ENCODE assay signal across 14 cellular contexts in the genomic region with DNA sequence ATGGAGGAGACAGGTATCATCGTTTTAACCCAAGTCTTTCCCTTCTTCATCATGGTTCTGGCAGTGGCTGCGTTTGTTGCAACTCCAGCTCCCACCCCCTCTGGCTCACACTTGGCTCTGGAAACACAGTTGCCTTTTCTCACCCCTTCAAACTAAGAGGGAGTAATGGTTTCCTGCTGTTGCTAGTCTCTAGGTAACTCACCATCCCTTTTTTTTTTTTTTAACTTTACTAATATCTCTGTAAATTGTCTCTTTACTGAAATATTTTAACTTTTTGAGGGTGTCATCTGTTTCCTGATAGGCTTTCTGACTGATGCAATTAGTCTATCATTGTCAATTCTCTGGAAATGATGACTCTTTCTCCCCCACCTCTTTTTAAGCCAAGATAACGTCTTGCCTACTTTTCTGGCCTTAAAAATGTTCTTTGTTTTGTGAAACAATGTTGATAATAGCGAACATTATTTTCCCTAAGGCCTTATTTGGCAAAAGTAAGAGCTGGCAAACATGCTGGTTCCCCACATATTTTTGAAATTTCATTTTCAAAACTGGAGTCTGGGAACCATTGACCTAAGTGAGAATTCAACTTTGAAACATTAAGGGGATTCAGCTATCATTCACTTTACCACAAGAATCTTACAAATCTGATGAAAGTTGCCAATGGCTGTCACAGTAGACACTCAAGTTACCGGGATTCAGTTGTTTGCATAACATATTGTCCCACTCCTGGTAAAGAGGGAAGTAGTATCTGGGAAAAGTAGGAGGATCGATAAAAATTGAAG.
"Had no signal": no experiment of that assay in that cellular context is flagged by ENCODE, and none has a peak within 500 bp of the region (broad histone marks: within the 10 kb centered on the region; RNA-seq: fewer than 3 reads in every experiment).

No MANE protein-coding gene starts in this region.

- H3K36me3 Mint-ChIP-seq: activated CD8-positive, alpha-beta memory T cell treated with anti-CD3 and anti-CD28 coated beads, Interleukin-2, amount 10 ng/mL, durations not matched to agents 7 days and 5 days; activated naive CD4-positive, alpha-beta T cell treated with anti-CD3 and anti-CD28 coated beads, Interleukin-2, amount 50 U/mL, for 72 hours had no signal

- H3K27ac ChIP-seq: parathyroid adenoma, SK-N-MC had no signal

- H3K4me1 Mint-ChIP-seq: activated CD8-positive, alpha-beta memory T cell treated with anti-CD3 and anti-CD28 coated beads, Interleukin-2, amount 10 ng/mL, durations not matched to agents 7 days and 5 days; neural crest cell had no signal

- H3K4me1 ChIP-seq: parathyroid adenoma had no signal

- H3K9ac ChIP-seq: parathyroid adenoma had no signal

- H3K27ac Mint-ChIP-seq: activated CD8-positive, alpha-beta memory T cell treated with anti-CD3 and anti-CD28 coated beads, Interleukin-2, amount 10 ng/mL, durations not matched to agents 7 days and 5 days; activated naive CD4-positive, alpha-beta T cell treated with anti-CD3 and anti-CD28 coated beads, Interleukin-2, amount 50 U/mL, for 72 hours had no signal

- DNase-seq: activated CD4-positive, alpha-beta T cell treated with anti-CD3 and anti-CD28 coated beads, Interleukin-2, amount 50 U/mL, for 4 hours; activated CD8-positive, alpha-beta memory T cell treated with anti-CD3 and anti-CD28 coated beads, Interleukin-2, amount 10 ng/mL, durations not matched to agents 7 days and 5 days; activated effector memory CD4-positive, alpha-beta T cell treated with anti-CD3 and anti-CD28 coated beads, Interleukin-2, amount 50 U/mL, for 16 hours; activated T-cell treated with anti-CD3 and anti-CD28 coated beads, Interleukin-2, amount 50 U/mL, for 4 hours; amygdala; cerebellar nuclear complex; left ventricle myocardium superior; small intestine had no signal

- H3K9me3 Mint-ChIP-seq: activated naive CD4-positive, alpha-beta T cell treated with anti-CD3 and anti-CD28 coated beads, Interleukin-2, amount 50 U/mL, for 72 hours; activated T-cell treated with anti-CD3 and anti-CD28 coated beads, Interleukin-2, amount 50 U/mL, for 4 hours had no signal

- H3K27me3 Mint-ChIP-seq: activated CD8-positive, alpha-beta memory T cell treated with anti-CD3 and anti-CD28 coated beads, Interleukin-2, amount 10 ng/mL, durations not matched to agents 7 days and 5 days had no signal

- H2AFZ ChIP-seq: parathyroid adenoma had no signal

- H3K4me3 ChIP-seq: SK-N-MC had no signal

- H3K4me3 Mint-ChIP-seq: activated CD8-positive, alpha-beta memory T cell treated with anti-CD3 and anti-CD28 coated beads, Interleukin-2, amount 10 ng/mL, durations not matched to agents 7 days and 5 days; activated T-cell treated with anti-CD3 and anti-CD28 coated beads, Interleukin-2, amount 50 U/mL, for 4 hours; neural crest cell had no signal

- ATAC-seq: activated CD4-positive, CD25-positive, alpha-beta regulatory T cell treated with anti-CD3 and anti-CD28 coated beads, Interleukin-2, amount 50 U/mL, for 24 hours; activated CD8-positive, alpha-beta memory T cell treated with anti-CD3 and anti-CD28 coated beads, Interleukin-2, amount 10 ng/mL, durations not matched to agents 7 days and 5 days; activated naive CD4-positive, alpha-beta T cell treated with anti-CD3 and anti-CD28 coated beads, Interleukin-2, amount 50 U/mL, for 72 hours; activated T-cell treated with anti-CD3 and anti-CD28 coated beads, Interleukin-2, amount 50 U/mL, for 4 hours; esophagus mucosa; left ventricle myocardium superior had no signal
